ENCODE assay signal across 23 cellular contexts in the genomic region with DNA sequence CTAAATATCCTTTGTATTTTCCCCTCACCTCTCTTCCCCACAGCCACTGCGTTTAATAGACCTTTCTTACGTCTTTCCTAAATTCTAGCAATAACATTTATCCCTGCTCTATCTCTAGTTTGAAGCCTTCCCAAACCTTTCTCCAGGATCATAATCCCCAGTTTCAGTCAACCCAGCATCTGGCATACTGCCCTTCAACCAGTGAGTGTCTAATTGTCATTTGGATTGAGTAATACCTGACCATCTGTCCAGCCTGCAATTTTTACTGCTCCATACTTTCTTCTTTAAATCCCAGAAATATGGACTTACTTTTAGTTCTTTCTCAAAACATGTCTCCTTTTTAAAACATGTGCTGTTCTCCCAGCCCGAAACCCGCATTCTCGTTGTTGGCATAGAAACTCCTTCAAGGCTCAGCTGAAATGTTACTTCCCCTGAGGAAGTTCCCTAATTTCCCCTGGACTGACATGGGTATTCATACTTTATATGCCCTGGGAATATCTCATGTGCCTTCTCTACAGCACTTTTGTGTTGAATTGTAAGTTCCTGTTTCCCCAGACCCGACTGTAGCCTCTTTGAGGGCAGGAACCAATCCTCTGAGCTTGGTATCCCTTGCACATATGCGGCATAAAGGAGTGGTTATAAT.
DNase-seq lines count a peak whose midpoint lies in the region; ATAC-seq, FAIRE-seq and TF ChIP-seq lines count a peak whose summit lies in the region.
"Had no signal": no experiment of that assay in that cellular context is flagged by ENCODE, and none has a peak within 500 bp of the region (broad histone marks: within the 10 kb centered on the region; RNA-seq: fewer than 3 reads in every experiment).

No MANE protein-coding gene starts in this region.

- peak overlapping the region; percentile 62; the same call in 1 of the 2 replicates for H2BK5ac ChIP-seq in H1 (ENCODE audit: low read depth, low read length)

- DNase-seq in HepG2 (ENCODE audit: low spot score): no peak
- peak; percentile 36 for DNase-seq in NCI-H82 treated with DMSO at 0.1 percent for 48 hours (lab: John Stamatoyannopoulos, UW; ENCODE audit: unreplicated experiment)
- DNase-seq in H1 (ENCODE audit: low read depth in 1 of 2, low spot score in 2 of 2): no peak
- DNase-seq in COR-L47 (lab: John Stamatoyannopoulos, UW): no peak
- no peak for DNase-seq in iPS-NIHi11 (ENCODE audit: low spot score)
- DNase-seq in dedifferentiated amniotic fluid mesenchymal stem cell (ENCODE audit: extremely low spot score): no peak
- DNase-seq: activated CD4-positive, CD25-positive, alpha-beta regulatory T cell treated with anti-CD3 and anti-CD28 coated beads, Interleukin-2, amount 50 U/mL, for 72 hours; activated gamma-delta T cell; amygdala; DMS79 treated with DMSO at 0.1 percent for 48 hours; effector memory CD4-positive, alpha-beta T cell; H7; naive thymus-derived CD8-positive, alpha-beta T cell; NCI-H1436; NCI-H2227 treated with DMSO at 0.1 percent for 48 hours; pancreas; stimulated activated CD4-positive, alpha-beta T cell treated with anti-CD3 and anti-CD28 coated beads, Interleukin-1b, Interleukin-23, amount 100 ng/mL, for 48 hours; stimulated activated naive CD8-positive, alpha-beta T cell treated with anti-CD3 and anti-CD28 coated beads, Interleukin-15, amount 100 ng/mL, for 72 hours had no signal

- no peak overlapping the region; the same call in 1 of the 2 replicates for H2BK15ac ChIP-seq in H1 (ENCODE audit: low read length)

- H2AFZ ChIP-seq in HepG2 (ENCODE audit: low read length) (no peak overlapping the region), H1 (ENCODE audit: low read length) (peak overlapping the region; percentile 80; the same call in 1 of the 2 replicates)

- H3K4me3 ChIP-seq in liver (ENCODE audit: low read depth in 1 of 3, low read length in 3 of 3): no peak overlapping the region
- no peak overlapping the region for H3K4me3 ChIP-seq in HepG2 (replicated peaks in 1 of 3; ENCODE audit: insufficient read depth in 1 of 3, low read depth in 2 of 3, low read length in 3 of 3)
- H3K4me3 ChIP-seq in H1 (ENCODE audit: extremely low read depth in 1 of 4, insufficient read depth in 2 of 4, low read depth in 3 of 4, low read length in 4 of 4): no peak overlapping the region
- H3K4me3 ChIP-seq: pancreas had no signal

- in situ Hi-C loops in HepG2 (cut with HindIII; ENCODE audit: extremely low pct_ligation_motif_present, low pct_unique_long_range_greater_than_20kb): loop anchor here (5.0 kb wide), 1 partner anchor 448 kb away; no protein-coding TSS in a partner anchor

- no peak for TF ChIP-seq POLR2A in HepG2 (IDR thresholded peaks at IDR 0.05; ENCODE audit: insufficient read depth in 1 of 2, low read depth in 2 of 2, low read length in 2 of 2)
- TF ChIP-seq POLR2A in H1 (IDR thresholded peaks at IDR 0.05; ENCODE audit: control extremely low read depth in 1 of 2, low read depth in 2 of 2, low read length in 2 of 2): no peak

- H3K23me2 ChIP-seq in H1 (ENCODE audit: low read depth, low read length): no peaks in the 10 kb centered on the region

- TF ChIP-seq RAD21 in liver (IDR thresholded peaks at IDR 0.05) (peak; percentile 49 to 53), HepG2 (CRISPR knock-in tag; IDR thresholded peaks at IDR 0.05) (no peak), H1 (IDR thresholded peaks at IDR 0.05 in 1 of 2, conservative IDR thresholded peaks at IDR 0.05 in 1 of 2; ENCODE audit: low read depth in 2 of 2, low read length in 2 of 2) (no peak)

- no peak overlapping the region for H4K8ac ChIP-seq in H1 (ENCODE audit: extremely low read depth, insufficient read depth, low read length)

- H3K27me3 ChIP-seq in liver (ENCODE audit: control insufficient read depth in 4 of 4, insufficient read depth in 4 of 4, low read length in 3 of 4) (no peaks in the 10 kb centered on the region), HepG2 (ENCODE audit: control insufficient read depth in 1 of 2, insufficient read depth in 2 of 2, low read length in 2 of 2) (no peaks in the 10 kb centered on the region; a peak in 1 of 5 replicates), H1 (replicated peaks in 1 of 4; ENCODE audit: control insufficient read depth in 3 of 4, extremely low read depth in 1 of 4, insufficient read depth in 3 of 4, low read length in 3 of 4) (no peaks in the 10 kb centered on the region)
- H3K27me3 ChIP-seq: pancreas had no signal

- no peak overlapping the region for H3K23ac ChIP-seq in H1 (ENCODE audit: insufficient read length)

- no peak overlapping the region for H3K4me2 ChIP-seq in HepG2 (ENCODE audit: low read depth, low read length)
- no peak overlapping the region for H3K4me2 ChIP-seq in H1 (ENCODE audit: insufficient read depth in 1 of 2, low read depth in 2 of 2, low read length in 2 of 2)

- no peak for TF ChIP-seq EP300 in HepG2 (IDR thresholded peaks at IDR 0.05; ENCODE audit: low read depth in 2 of 2, low read length in 2 of 2)
- no peak for TF ChIP-seq EP300 in HepG2 (CRISPR knock-in tag; IDR thresholded peaks at IDR 0.05; ENCODE audit: borderline replicate concordance)
- TF ChIP-seq EP300 in H1 (IDR thresholded peaks at IDR 0.05; ENCODE audit: borderline replicate concordance in 1 of 2, low read depth in 2 of 2, low read length in 2 of 2): no peak

- H3K56ac ChIP-seq in H1 (replicated peaks; ENCODE audit: insufficient read length, low read depth, low read length): no peak overlapping the region

- no peak for FAIRE-seq in HepG2 (lab: Jason Lieb, UNC)
- FAIRE-seq in H1 (lab: Jason Lieb, UNC): no peak
- FAIRE-seq: GM18507, keratinocyte, pancreas had no signal

- no peaks in the 10 kb centered on the region for H3K36me3 ChIP-seq in liver (ENCODE audit: control insufficient read depth in 4 of 4, insufficient read depth in 3 of 4, low read depth in 1 of 4, low read length in 3 of 4)
- no peaks in the 10 kb centered on the region for H3K36me3 ChIP-seq in HepG2 (replicated peaks in 1 of 2; ENCODE audit: control insufficient read depth in 1 of 2, insufficient read depth in 2 of 2, low read length in 2 of 2)
- H3K36me3 ChIP-seq in H1 (ENCODE audit: control insufficient read depth in 2 of 4, insufficient read depth in 4 of 4, low read length in 3 of 4): no peaks in the 10 kb centered on the region
- H3K36me3 ChIP-seq: pancreas had no signal

- POLR2A ChIA-PET in HepG2 (lab: Yijun Ruan, JAX) (interaction anchor here (1.1 kb wide), 1 partner anchor 449 kb away, joined by 4 read pairs; no protein-coding TSS in a partner anchor), H1 (lab: Charles Lee; ENCODE audit: partially characterized antibody) (interaction anchor here (0.9 to 1.0 kb wide), 2 partner anchors 24 to 73 kb away, joined by 3 read pairs; no protein-coding TSS in a partner anchor)

- H4K91ac ChIP-seq in H1 (replicated peaks; ENCODE audit: insufficient read length, low read length): no peak overlapping the region

- no peak overlapping the region for H3K18ac ChIP-seq in H1 (ENCODE audit: extremely low read depth, low read length)

- CTCF ChIA-PET in HepG2 (lab: Yijun Ruan, JAX; ENCODE audit: low intra/inter-chr PET ratio, low total read pairs): interaction anchor here (4.4 kb wide), 1 partner anchor 449 kb away, joined by 51 read pairs; no protein-coding TSS in a partner anchor
- CTCF ChIA-PET in H1 (lab: Charles Lee; ENCODE audit: partially characterized antibody): interaction anchor here (0.8 to 5.0 kb wide), 4 partner anchors 38 to 425 kb away, joined by 3 to 39 read pairs (median 4); no protein-coding TSS in a partner anchor

- H2AK5ac ChIP-seq in H1 (ENCODE audit: low read depth, low read length): no peak overlapping the region; the same call in 1 of the 2 replicates

- no peak overlapping the region for H4K5ac ChIP-seq in H1 (ENCODE audit: insufficient read length, low read depth, low read length)

- no peak overlapping the region for H2BK120ac ChIP-seq in H1 (replicated peaks; ENCODE audit: low read depth, low read length)

- H3K79me2 ChIP-seq in HepG2 (ENCODE audit: insufficient read depth, low read length) (no peaks in the 10 kb centered on the region), H1 (ENCODE audit: control insufficient read depth in 1 of 2, insufficient read depth in 2 of 2, low read length in 2 of 2) (no peaks in the 10 kb centered on the region)

- H3K27ac ChIP-seq in liver (ENCODE audit: low read depth in 1 of 2, low read length in 2 of 2) (no peak overlapping the region), HepG2 (ENCODE audit: extremely low read length, insufficient read depth, low read length) (no peak overlapping the region), H1 (ENCODE audit: low read depth, low read length) (no peak overlapping the region)
- H3K27ac ChIP-seq: C4-2B, pancreas had no signal

- no peaks in the 10 kb centered on the region for H3K9me3 ChIP-seq in liver (ENCODE audit: control insufficient read depth in 4 of 4, low read length in 3 of 4)
- no peaks in the 10 kb centered on the region for H3K9me3 ChIP-seq in HepG2 (ENCODE audit: low read length)
- H3K9me3 ChIP-seq in H1 (ENCODE audit: insufficient read depth in 2 of 2, low read depth in 1 of 2, low read length in 1 of 2): no peaks in the 10 kb centered on the region
- H3K9me3 ChIP-seq: pancreas had no signal

- BruUV-seq in HepG2 (replicated peaks; lab: Mats Ljungman, UMichigan): no TSS peak

- no peak overlapping the region for H3K4ac ChIP-seq in H1 (replicated peaks; ENCODE audit: insufficient read length, low read depth, low read length)

- no peak overlapping the region; the same call in 1 of the 2 replicates for H2BK20ac ChIP-seq in H1 (ENCODE audit: low read length)

- no peaks in the 10 kb centered on the region for H4K20me1 ChIP-seq in HepG2 (ENCODE audit: insufficient read depth, low read length)
- no peaks in the 10 kb centered on the region for H4K20me1 ChIP-seq in H1 (replicated peaks in 1 of 2; ENCODE audit: control insufficient read depth in 1 of 2, insufficient read depth in 2 of 2, low read length in 2 of 2)

- no peak overlapping the region for H2BK12ac ChIP-seq in H1 (ENCODE audit: low read depth, low read length)

- H3K79me1 ChIP-seq in H1 (ENCODE audit: low read depth, low read length): no peaks in the 10 kb centered on the region; the same call in 1 of the 2 replicates

- no peak overlapping the region for H3K14ac ChIP-seq in H1 (ENCODE audit: insufficient read length)

- H3K9ac ChIP-seq in liver (ENCODE audit: low read depth in 1 of 2, low read length in 2 of 2) (no peak overlapping the region), HepG2 (ENCODE audit: insufficient read depth, low read depth, low read length) (no peak overlapping the region), H1 (replicated peaks in 1 of 4; ENCODE audit: extremely low read depth in 1 of 4, low read depth in 3 of 4, low read length in 3 of 4) (no peak overlapping the region)

- peaks cover 0 to 13% (median 5%) of the 10 kb centered on the region in 4 donors for H3K4me1 ChIP-seq in liver (ENCODE audit: control insufficient read depth in 4 of 4, insufficient read depth in 4 of 4, low read length in 3 of 4)
- no peaks in the 10 kb centered on the region for H3K4me1 ChIP-seq in HepG2 (ENCODE audit: insufficient read depth, low read length)
- H3K4me1 ChIP-seq in H1 (replicated peaks in 1 of 4; ENCODE audit: control insufficient read depth in 3 of 4, insufficient read depth in 4 of 4, low read length in 3 of 4): peaks cover 0 to 6% (median 4%) of the 10 kb centered on the region in 4 experiments; a peak in 3 of 7 replicates
- H3K4me1 ChIP-seq: pancreas had no signal

- intact Hi-C loops in HepG2 (cut with micrococcal nuclease; ENCODE audit: unreplicated experiment): loop anchor here (5.0 to 10.0 kb wide), 4 partner anchors 230 to 1120 kb away; no protein-coding TSS in a partner anchor

- WGBS in liver: 77% methylated on average over 7 of the region's 7 CpGs
- 36% methylated on average over 7 of the region's 7 CpGs for WGBS in HepG2 (ENCODE audit: low lambda C conversion rate)
- 87% methylated on average over 7 of the region's 7 CpGs; no CpG with 5 or more reads in 1 of the 2 experiments for WGBS in H1 (ENCODE audit: extremely low coverage in 1 of 2, insufficient coverage in 1 of 2, insufficient read length in 1 of 2, insufficient replicate concordance in 2 of 2, low coverage in 1 of 2, low lambda C conversion rate in 2 of 2, missing lambda C conversion rate in 1 of 2), 2 experiments

- ATAC-seq in HepG2 (no peak), HG02588 (IDR thresholded peaks at IDR 0.05; ENCODE audit: unreplicated experiment) (no peak)
- ATAC-seq: naive thymus-derived CD8-positive, alpha-beta T cell; stimulated activated naive CD8-positive, alpha-beta T cell treated with anti-CD3 and anti-CD28 coated beads, Interleukin-15, amount 100 ng/mL, for 72 hours had no signal

- TF ChIP-seq CTCF in liver (IDR thresholded peaks at IDR 0.05; ENCODE audit: low read depth, low read length, missing input control) (no peak), HepG2 (CRISPR knock-in tag; IDR thresholded peaks at IDR 0.05) (no peak), H1 (IDR thresholded peaks at IDR 0.05; ENCODE audit: control extremely low read depth in 1 of 3, insufficient read depth in 1 of 3, low read depth in 1 of 3, low read length in 3 of 3) (no peak)
